Comparison of ENCODE assay signal across 16 cellular contexts in the genomic region with DNA sequence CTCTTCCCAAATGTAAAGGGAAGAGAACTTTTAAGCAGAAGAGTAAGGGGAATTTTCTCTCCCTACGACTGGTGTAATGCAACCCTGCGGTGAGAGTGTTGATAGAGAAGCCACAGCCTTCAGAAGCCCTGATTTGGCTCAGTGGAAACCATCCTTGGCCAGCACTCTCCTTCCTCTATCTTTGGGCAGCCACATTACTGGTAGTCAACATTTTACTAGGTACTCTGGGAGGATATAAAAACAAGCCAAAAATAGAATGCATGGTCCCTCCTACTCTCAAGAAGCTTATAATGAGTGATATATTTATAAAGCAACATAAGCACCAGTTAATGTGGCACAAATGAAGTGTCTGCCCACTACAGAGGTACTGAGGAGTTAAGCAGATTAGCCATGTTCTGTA.
DNase-seq lines count a peak whose midpoint lies in the region; ATAC-seq and TF ChIP-seq lines count a peak whose summit lies in the region.
"Had no signal": no experiment of that assay in that cellular context is flagged by ENCODE, and none has a peak within 500 bp of the region (broad histone marks: within the 10 kb centered on the region; RNA-seq: fewer than 3 reads in every experiment).

No MANE protein-coding gene starts in this region.

- H3K9me3 ChIP-seq in right atrium auricular region, result no peaks in the 10 kb centered on the region
- H3K9me3 ChIP-seq: A549, BE2C, HAP-1 had no signal

- H3K9me3 Mint-ChIP-seq in activated naive CD4-positive, alpha-beta T cell treated with anti-CD3 and anti-CD28 coated beads for 36 hours, result no peaks in the 10 kb centered on the region

- no peaks in the 10 kb centered on the region for H3K36me3 Mint-ChIP-seq in activated naive CD4-positive, alpha-beta T cell treated with anti-CD3 and anti-CD28 coated beads for 36 hours (ENCODE audit: low read depth)
- H3K36me3 Mint-ChIP-seq: CD4-positive, alpha-beta memory T cell had no signal

- H3K27me3 Mint-ChIP-seq in activated naive CD4-positive, alpha-beta T cell treated with anti-CD3 and anti-CD28 coated beads for 36 hours (ENCODE audit: low read depth), result no peaks in the 10 kb centered on the region

- H3K4me3 Mint-ChIP-seq in activated naive CD4-positive, alpha-beta T cell treated with anti-CD3 and anti-CD28 coated beads for 36 hours, result no peak overlapping the region
- H3K4me3 Mint-ChIP-seq: CD4-positive, alpha-beta memory T cell had no signal

- H3K27ac ChIP-seq in right atrium auricular region, result peak overlapping the region in 1 of 2 donors; percentile 63
- peak overlapping the region in 34 of 59 donors; percentile 2 to 100 (median 91) for H3K27ac ChIP-seq in dorsolateral prefrontal cortex
- H3K27ac ChIP-seq: A549, C4-2B had no signal

- peaks cover 0 to 10% of the 10 kb centered on the region in 2 donors for H3K4me1 ChIP-seq in right atrium auricular region
- H3K4me1 ChIP-seq: A549, BE2C, HAP-1 had no signal

- CTCF ChIA-PET in activated naive CD4-positive, alpha-beta T cell treated with anti-CD3 and anti-CD28 coated beads for 36 hours (lab: Charles Lee), result no interaction called here

- peak; percentile 76 for ATAC-seq in Right ventricle myocardium superior (ENCODE audit: poor library complexity)
- ATAC-seq in left ventricle myocardium superior, result peak; percentile 83
- ATAC-seq: A549 had no signal

- intact Hi-C loops in Right ventricle myocardium superior (cut with DNase I), result no loop called here
- intact Hi-C loops in dorsolateral prefrontal cortex (cut with DNase I), result no loop called here
- intact Hi-C loops in left ventricle myocardium superior (cut with micrococcal nuclease), result no loop called here
- intact Hi-C loops in activated naive CD4-positive, alpha-beta T cell treated with anti-CD3 and anti-CD28 coated beads for 36 hours (cut with micrococcal nuclease), result no loop called here

- no peaks in the 10 kb centered on the region for H3K4me1 Mint-ChIP-seq in activated naive CD4-positive, alpha-beta T cell treated with anti-CD3 and anti-CD28 coated beads for 36 hours (ENCODE audit: low read depth)
- H3K4me1 Mint-ChIP-seq: CD4-positive, alpha-beta memory T cell had no signal

- DNase-seq in Right ventricle myocardium superior, result no peak
- no peak for DNase-seq in right atrium auricular region (ENCODE audit: low spot score)
- no peak for DNase-seq in dorsolateral prefrontal cortex
- no peak for DNase-seq in left ventricle myocardium superior
- DNase-seq in COLO829 (ENCODE audit: low spot score), result no peak
- no peak for DNase-seq in activated naive CD4-positive, alpha-beta T cell treated with anti-CD3 and anti-CD28 coated beads for 36 hours
- DNase-seq in stimulated activated CD8-positive, alpha-beta memory T cell treated with anti-CD3 and anti-CD28 coated beads, Interleukin-4, amount 100 ng/mL, for 48 hours, result no peak
- DNase-seq: BE2C; CD4-positive, alpha-beta memory T cell; COR-L47; DMS153; DND-41; GDM1 had no signal

- no peaks in the 10 kb centered on the region for H3K27me3 ChIP-seq in right atrium auricular region
- no peaks in the 10 kb centered on the region for H3K27me3 ChIP-seq in dorsolateral prefrontal cortex
- H3K27me3 ChIP-seq: BE2C had no signal

- no peaks in the 10 kb centered on the region for H3K36me3 ChIP-seq in right atrium auricular region
- H3K36me3 ChIP-seq: BE2C, HAP-1 had no signal

- H3K27ac Mint-ChIP-seq in activated naive CD4-positive, alpha-beta T cell treated with anti-CD3 and anti-CD28 coated beads for 36 hours, result no peak overlapping the region
- H3K27ac Mint-ChIP-seq: CD4-positive, alpha-beta memory T cell had no signal

- H3K4me3 ChIP-seq in right atrium auricular region, result no peak overlapping the region
- H3K4me3 ChIP-seq in dorsolateral prefrontal cortex, result no peak overlapping the region
- H3K4me3 ChIP-seq: A549, HAP-1 had no signal

- no peak for TF ChIP-seq CTCF in right atrium auricular region (IDR thresholded peaks at IDR 0.05)
- no peak for TF ChIP-seq CTCF in dorsolateral prefrontal cortex (IDR thresholded peaks at IDR 0.05 in 54 of 56, conservative IDR thresholded peaks at IDR 0.05 in 2 of 56; ENCODE audit: low read depth in 1 of 56, partially characterized antibody in 56 of 56)
